In the genomic region with DNA sequence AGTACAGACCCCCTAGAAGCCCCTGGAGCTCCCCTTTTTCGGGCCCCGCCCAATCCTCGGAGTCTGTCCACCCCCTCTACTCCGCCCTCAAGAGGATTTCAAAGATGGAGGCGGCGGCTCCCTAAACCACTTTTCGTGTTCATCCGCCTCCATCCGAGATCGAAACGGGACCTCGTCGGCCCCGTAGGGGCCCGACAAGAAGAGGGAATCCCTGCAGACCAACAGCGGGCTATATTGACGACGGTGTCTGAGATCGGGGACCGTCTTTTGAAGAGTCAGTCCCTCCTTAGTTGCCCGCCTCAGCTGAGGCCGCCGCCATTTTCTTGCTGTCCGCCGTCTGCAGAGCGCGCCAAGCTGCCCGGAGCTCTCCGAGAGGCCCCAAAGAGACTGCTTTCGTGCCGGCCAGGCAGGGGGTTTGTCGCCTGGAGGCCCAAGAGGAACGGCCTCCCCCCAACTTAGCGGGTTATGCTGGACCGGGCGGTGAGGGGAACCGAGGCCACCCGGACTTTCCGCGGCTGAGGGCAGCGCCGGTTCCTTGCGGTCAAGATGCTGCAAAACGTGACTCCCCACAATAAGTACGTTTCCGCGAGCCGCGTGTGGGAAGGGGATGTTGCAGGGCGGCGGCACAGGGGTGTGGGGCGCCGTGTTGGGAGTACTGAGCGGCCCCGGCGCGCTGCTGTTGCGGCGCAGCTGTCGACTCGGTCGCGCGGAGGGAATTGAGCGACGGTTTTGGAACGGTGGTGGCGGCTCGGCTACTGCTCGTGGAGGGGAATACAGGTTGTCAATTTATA, we compare ENCODE assay signal across 1 cellular context.
TF ChIP-seq lines count a peak whose summit lies in the region.

No MANE protein-coding gene starts in this region.

TF ChIP-seq in endothelial cell of umbilical vein, 7 proteins besides CTCF, POLR2A, EP300 and RAD21:
- TF ChIP-seq, protein P1, sequence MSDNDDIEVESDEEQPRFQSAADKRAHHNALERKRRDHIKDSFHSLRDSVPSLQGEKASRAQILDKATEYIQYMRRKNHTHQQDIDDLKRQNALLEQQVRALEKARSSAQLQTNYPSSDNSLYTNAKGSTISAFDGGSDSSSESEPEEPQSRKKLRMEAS (IDR thresholded peaks at IDR 0.05; ENCODE audit: insufficient read depth, insufficient read length): no peak
- no peak for TF ChIP-seq JUN (IDR thresholded peaks at IDR 0.05; ENCODE audit: borderline replicate concordance, insufficient read depth, insufficient read length, low read depth)
- no peak for TF ChIP-seq EZH2 (IDR thresholded peaks at IDR 0.05; ENCODE audit: borderline replicate concordance, low read depth, low read length, severe bottlenecking)
- no peak for TF ChIP-seq FOS (IDR thresholded peaks at IDR 0.05; ENCODE audit: borderline replicate concordance, insufficient read depth, low read length)
- no peak for TF ChIP-seq GATA2 (IDR thresholded peaks at IDR 0.05; ENCODE audit: insufficient read depth, insufficient read length, low read depth, low read length)
